In the genomic region with DNA sequence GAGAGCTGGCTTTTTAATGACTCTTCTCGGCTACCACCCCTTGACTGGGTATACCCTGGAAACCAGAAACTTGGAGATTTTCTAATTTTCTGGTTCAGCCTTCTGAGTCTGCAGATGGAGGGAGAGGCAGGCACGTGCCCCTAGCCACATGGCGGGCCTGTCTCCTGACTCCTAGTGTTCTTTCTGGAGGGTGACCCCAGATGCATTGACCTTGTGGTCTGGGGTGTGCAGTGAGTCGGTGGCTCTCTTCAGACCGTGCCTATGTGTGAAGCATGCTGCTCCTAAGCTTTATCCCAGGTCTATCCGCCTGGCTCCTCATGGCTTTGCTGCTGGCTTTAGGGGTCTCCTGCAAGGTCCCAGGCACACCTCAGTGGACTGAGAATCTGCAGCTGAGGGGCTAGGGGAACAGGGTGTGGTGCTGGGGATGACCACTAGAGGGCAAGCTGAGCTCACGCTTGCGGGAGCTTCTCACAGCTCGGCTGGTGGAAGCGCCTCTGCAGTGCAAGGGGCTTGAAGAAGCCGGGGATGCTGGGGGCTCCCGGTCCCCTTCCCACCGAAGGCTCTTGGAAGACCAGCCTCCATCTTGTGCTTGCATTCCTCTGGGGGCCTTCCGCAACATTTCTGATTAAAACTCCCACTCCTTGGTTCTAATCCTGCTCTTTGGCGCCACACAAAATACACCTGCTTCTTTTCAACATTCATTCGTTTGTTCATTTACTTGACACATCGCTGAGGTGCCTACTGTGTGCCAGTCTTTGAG, we compare ENCODE assay signal across 8 cellular contexts. TPM values are rescaled to one million over a fixed set of nuclear protein-coding genes. Genes with fewer than 3 reads are reported as not detected.
DNase-seq lines count a peak whose midpoint lies in the region; ATAC-seq, FAIRE-seq and TF ChIP-seq lines count a peak whose summit lies in the region.

No MANE protein-coding gene starts in this region.

- no peak overlapping the region for H3K4me3 ChIP-seq in GM06990 (replicated peaks; ENCODE audit: low read depth, low read length)
- H3K4me3 ChIP-seq in Loucy (ENCODE audit: low read length, poor library complexity, severe bottlenecking) = no peak overlapping the region
- H3K4me3 ChIP-seq in SU-DHL-6 (ENCODE audit: insufficient read depth, low read length, poor library complexity, severe bottlenecking) = no peak overlapping the region
- no peak overlapping the region for H3K4me3 ChIP-seq in adrenal gland

- H3K4me2 ChIP-seq in Loucy (ENCODE audit: low read depth, low read length, poor library complexity, severe bottlenecking) (no peak overlapping the region), SU-DHL-6 (ENCODE audit: low read depth, low read length, poor library complexity, severe bottlenecking) (no peak overlapping the region)

- 24 to 38% (median 34%) methylated on average over 12 to 17 of the region's 17 CpGs for WGBS in adrenal gland, 4 donors

- no peaks in the 10 kb centered on the region for H3K4me1 ChIP-seq in Loucy (ENCODE audit: insufficient read depth, low read length, poor library complexity, severe bottlenecking)
- H3K4me1 ChIP-seq in adrenal gland (replicated peaks in 1 of 2) = no peaks in the 10 kb centered on the region

- H3K36me3 ChIP-seq in GM06990 (ENCODE audit: control insufficient read depth, insufficient read depth, low read length) (no peaks in the 10 kb centered on the region), Loucy (ENCODE audit: insufficient read depth, low read length) (no peaks in the 10 kb centered on the region), SU-DHL-6 (ENCODE audit: low read length) (no peaks in the 10 kb centered on the region), adrenal gland (replicated peaks in 1 of 2) (no peaks in the 10 kb centered on the region)

- H3K9me2 ChIP-seq in Loucy (replicated peaks; ENCODE audit: low read depth, low read length) = no peaks in the 10 kb centered on the region
- no peaks in the 10 kb centered on the region for H3K9me2 ChIP-seq in SU-DHL-6 (replicated peaks; ENCODE audit: insufficient read depth, low read length)

- H4K20me1 ChIP-seq in Loucy (ENCODE audit: insufficient read depth, low read length, poor library complexity, severe bottlenecking) (no peaks in the 10 kb centered on the region), SU-DHL-6 (ENCODE audit: low read depth, low read length) (no peaks in the 10 kb centered on the region)

- no peaks in the 10 kb centered on the region; the same call in 1 of the 2 replicates for H3K27me3 ChIP-seq in GM06990 (replicated peaks; ENCODE audit: control insufficient read depth, insufficient read depth, low read length)
- no peaks in the 10 kb centered on the region for H3K27me3 ChIP-seq in Loucy (ENCODE audit: insufficient read depth, low read length, poor library complexity, severe bottlenecking)
- H3K27me3 ChIP-seq in SU-DHL-6 (ENCODE audit: low read length) = no peaks in the 10 kb centered on the region
- no peaks in the 10 kb centered on the region for H3K27me3 ChIP-seq in adrenal gland

- FAIRE-seq in H54 (lab: Jason Lieb, UNC) (no peak), RCC 7860 (lab: Jason Lieb, UNC) (no peak)

- H3K9me3 ChIP-seq in Loucy (ENCODE audit: insufficient read depth, low read depth, low read length) (no peaks in the 10 kb centered on the region), SU-DHL-6 (ENCODE audit: insufficient read depth, low read length) (no peaks in the 10 kb centered on the region), adrenal gland (replicated peaks in 1 of 3) (no peaks in the 10 kb centered on the region)

- H3K79me2 ChIP-seq in Loucy (ENCODE audit: insufficient read depth, low read length) (no peaks in the 10 kb centered on the region), SU-DHL-6 (ENCODE audit: insufficient read depth, low read length) (no peaks in the 10 kb centered on the region)

- H3F3A ChIP-seq in Loucy (ENCODE audit: low read depth) = no peaks in the 10 kb centered on the region
- H3F3A ChIP-seq in SU-DHL-6 (ENCODE audit: insufficient read depth) = no peaks in the 10 kb centered on the region

- TF ChIP-seq POLR2A in H54 (IDR thresholded peaks at IDR 0.05; ENCODE audit: low read depth, low read length) = no peak
- TF ChIP-seq POLR2A in adrenal gland (IDR thresholded peaks at IDR 0.05) = no peak

- peak; percentile 92 for ATAC-seq in left ventricle myocardium superior

- DNase-seq in GM06990 (ENCODE audit: extremely low read depth, insufficient read length) = peak; percentile 32
- peak; percentile 65 for DNase-seq in H54 (ENCODE audit: insufficient read length, low spot score)
- DNase-seq in adrenal gland = peak; percentile 46 to 82 (median 73)
- DNase-seq in left ventricle myocardium superior = peak; percentile 80
- peak; percentile 88 for DNase-seq in retina
- DNase-seq in RCC 7860 (ENCODE audit: low spot score) = no peak

- intact Hi-C loops in adrenal gland (cut with DNase I) = loop anchor here in 1 of 2 donors (5.0 to 10.0 kb wide), 2 partner anchors 116 to 373 kb away; partner anchors contain the start of gene MYOD1
- intact Hi-C loops in left ventricle myocardium superior (cut with micrococcal nuclease) = no loop called here

- H3K9ac ChIP-seq in Loucy (ENCODE audit: low read depth, low read length, poor library complexity, severe bottlenecking) (no peak overlapping the region), SU-DHL-6 (ENCODE audit: low read length) (no peak overlapping the region)

- H3K27ac ChIP-seq in SU-DHL-6 (ENCODE audit: low read depth, low read length) (no peak overlapping the region), adrenal gland (no peak overlapping the region)

- H2AFZ ChIP-seq in Loucy (ENCODE audit: low read length) (peak overlapping the region; percentile 48; the same call in 1 of the 2 replicates), SU-DHL-6 (ENCODE audit: low read depth, low read length, severe bottlenecking) (no peak overlapping the region)

- peak; percentile 99 for TF ChIP-seq CTCF in GM06990 (IDR thresholded peaks at IDR 0.05; ENCODE audit: insufficient read depth, low read length, poor library complexity, severe bottlenecking)
- peak; percentile 89 for TF ChIP-seq CTCF in Loucy (conservative IDR thresholded peaks at IDR 0.05; ENCODE audit: low read length)
- TF ChIP-seq CTCF in SU-DHL-6 (IDR thresholded peaks at IDR 0.05; ENCODE audit: insufficient read depth, low read length, poor library complexity, severe bottlenecking) = peak; percentile 93
- peak; percentile 66 to 92 (median 82) for TF ChIP-seq CTCF in adrenal gland (IDR thresholded peaks at IDR 0.05)

RNA-seq across cellular contexts. Expression of gene OTOG, which starts 51.8 kb away (rescaled TPM):
- not detected for total RNA-seq in adrenal gland
- polyA plus RNA-seq in adrenal gland = not detected
- not detected for total RNA-seq in left ventricle myocardium superior

RNA-seq across cellular contexts. Expression of gene USH1C, which starts 54.7 kb away (rescaled TPM):
- 1 to 10 TPM in 2 of 8 donors, under 1 TPM in 4, not detected in 2; 0.14 to 2.6 (median 0.85) TPM for total RNA-seq in adrenal gland
- polyA plus RNA-seq in adrenal gland = 1 to 10 TPM in 1 of 3 donors, under 1 TPM in 2; 0.48 to 2.7 (median 0.68) TPM
- total RNA-seq in left ventricle myocardium superior = 1.3 TPM
